In the genomic region with DNA sequence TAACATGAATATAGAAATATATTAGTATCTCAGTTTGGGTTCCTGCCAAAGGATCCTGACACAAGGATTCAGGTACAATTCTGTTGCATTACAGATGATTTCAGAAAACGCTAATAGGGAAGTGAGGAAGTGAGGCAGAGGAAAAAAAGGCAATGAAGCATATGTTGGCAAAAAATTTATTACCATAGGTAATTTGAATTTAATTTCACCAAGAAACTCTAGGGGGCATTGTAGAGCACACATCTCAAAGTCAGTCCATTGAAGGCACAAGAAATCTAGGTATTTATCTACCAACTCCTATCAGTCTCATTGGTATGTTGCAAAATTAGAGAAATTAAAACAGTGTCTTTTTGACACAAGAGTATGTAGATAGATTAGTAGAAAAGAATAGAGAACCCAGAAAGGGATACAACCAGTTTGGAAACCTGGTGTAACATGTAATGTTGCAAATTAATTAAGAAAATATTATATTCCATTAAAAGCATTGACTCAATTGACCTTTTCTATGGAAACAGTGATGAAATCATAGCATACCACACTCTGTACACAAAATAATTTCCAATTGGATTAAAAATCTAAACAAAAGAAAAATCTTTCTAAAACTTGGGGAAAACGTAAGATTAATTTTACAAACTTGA, we compare ENCODE assay signal across 8 cellular contexts.
DNase-seq lines count a peak whose midpoint lies in the region; ATAC-seq lines count a peak whose summit lies in the region.

No MANE protein-coding gene starts in this region.

- no peaks in the 10 kb centered on the region for H3K27me3 Mint-ChIP-seq in stimulated activated naive CD8-positive, alpha-beta T cell treated with anti-CD3 and anti-CD28 coated beads, Interleukin-15, amount 100 ng/mL, for 72 hours

- in situ Hi-C loops in SK-MEL-5 (cut with HindIII; ENCODE audit: low pct_unique_long_range_greater_than_20kb, low sequenced_read_pairs), result no loop called here

- ATAC-seq in HG03442 (IDR thresholded peaks at IDR 0.05; ENCODE audit: unreplicated experiment) (peak; percentile 60), GM21528 (IDR thresholded peaks at IDR 0.05; ENCODE audit: low FRiP score, unreplicated experiment) (no peak), HG02970 (IDR thresholded peaks at IDR 0.05; ENCODE audit: low FRiP score, unreplicated experiment) (no peak)
- no peak for ATAC-seq in stimulated activated naive CD8-positive, alpha-beta T cell treated with anti-CD3 and anti-CD28 coated beads, Interleukin-15, amount 100 ng/mL, for 72 hours

- H3K9me3 Mint-ChIP-seq in stimulated activated naive CD8-positive, alpha-beta T cell treated with anti-CD3 and anti-CD28 coated beads, Interleukin-15, amount 100 ng/mL, for 72 hours, result peaks cover 5 to 12% of the 10 kb centered on the region in 2 donors

- no peak overlapping the region for H3K27ac Mint-ChIP-seq in stimulated activated naive CD8-positive, alpha-beta T cell treated with anti-CD3 and anti-CD28 coated beads, Interleukin-15, amount 100 ng/mL, for 72 hours

- H3K4me3 Mint-ChIP-seq in stimulated activated naive CD8-positive, alpha-beta T cell treated with anti-CD3 and anti-CD28 coated beads, Interleukin-15, amount 100 ng/mL, for 72 hours, result no peak overlapping the region

- DNase-seq in DMS 273 treated with DMSO at 0.1 percent for 48 hours (lab: John Stamatoyannopoulos, UW) (peak; percentile 49), SK-MEL-5 (ENCODE audit: low read depth, low spot score) (peak; percentile 59), iPS-NIHi11 (ENCODE audit: low spot score) (peak; percentile 48), activated gamma-delta T cell (lab: John Stamatoyannopoulos, UW) (no peak)
- no peak for DNase-seq in stimulated activated naive CD8-positive, alpha-beta T cell treated with anti-CD3 and anti-CD28 coated beads, Interleukin-15, amount 100 ng/mL, for 72 hours

- no peaks in the 10 kb centered on the region for H3K4me1 Mint-ChIP-seq in stimulated activated naive CD8-positive, alpha-beta T cell treated with anti-CD3 and anti-CD28 coated beads, Interleukin-15, amount 100 ng/mL, for 72 hours

Comparison
In these comparisons a context has a peak if more than half of its experiments do, and no peak if none do; other contexts are left out.
1. DNase-seq: peak in DMS 273 treated with DMSO at 0.1 percent for 48 hours (single experiment), SK-MEL-5 (single experiment) and iPS-NIHi11 (single experiment); none in stimulated activated naive CD8-positive, alpha-beta T cell treated with anti-CD3 and anti-CD28 coated beads, Interleukin-15, amount 100 ng/mL, for 72 hours (0 of 2) and activated gamma-delta T cell (single experiment).